Comparison of ENCODE assay signal across 10 cellular contexts in genomic region chr10:116809528-116810500, GRCh38. TPM values are rescaled to one million over a fixed set of nuclear protein-coding genes. Genes with fewer than 3 reads are reported as not detected.
DNase-seq lines count a peak whose midpoint lies in the region; ATAC-seq and TF ChIP-seq lines count a peak whose summit lies in the region.
"Had no signal": no experiment of that assay in that cellular context is flagged by ENCODE, and none has a peak within 500 bp of the region (broad histone marks: within the 10 kb centered on the region; RNA-seq: fewer than 3 reads in every experiment).

No MANE protein-coding gene starts in this region.

- H2AFZ ChIP-seq in H9 (ENCODE audit: low read length), result no peak overlapping the region

- no peak overlapping the region for H3K4ac ChIP-seq in H9 (ENCODE audit: low read depth, low read length)

- 0 out of 2 replicates have a peak overlapping the region, but pooled peaks have one; percentile 57 for H3K14ac ChIP-seq in H9 (ENCODE audit: insufficient read depth, low read length)

- H3K9me3 Mint-ChIP-seq in H9, result no peaks in the 10 kb centered on the region
- H3K9me3 Mint-ChIP-seq: activated CD4-positive, alpha-beta memory T cell treated with anti-CD3 and anti-CD28 coated beads for 36 hours had no signal

- peak; percentile 24 for DNase-seq in AG08396 (ENCODE audit: low spot score)
- DNase-seq in H9, result peak; percentile 73
- DNase-seq in SW480 (ENCODE audit: low spot score), result peak; percentile 44
- peak; percentile 76 for DNase-seq in islet precursor cell
- DNase-seq in GM20000 (ENCODE audit: low spot score), result no peak
- no peak for DNase-seq in dermis blood vessel endothelial cell
- DNase-seq: activated CD4-positive, alpha-beta memory T cell treated with anti-CD3 and anti-CD28 coated beads for 36 hours; GDM1 had no signal

- no peak overlapping the region for H3K9ac ChIP-seq in H9 (ENCODE audit: extremely low read depth, insufficient read length, low read length)

- H4K20me1 ChIP-seq in H9 (ENCODE audit: control insufficient read depth, insufficient read depth, insufficient read length), result no peaks in the 10 kb centered on the region

- H2BK20ac ChIP-seq in H9 (ENCODE audit: low read depth, low read length, poor library complexity, severe bottlenecking), result no peak overlapping the region

- no peak overlapping the region; a peak in 1 of 7 replicates for H3K27ac Mint-ChIP-seq in H9
- H3K27ac Mint-ChIP-seq: activated CD4-positive, alpha-beta memory T cell treated with anti-CD3 and anti-CD28 coated beads for 36 hours had no signal

- no peak overlapping the region for H3K27ac ChIP-seq in H9 (ENCODE audit: insufficient read length, low read depth, low read length)

- no CpG with 5 or more reads among the region's 29 CpGs for WGBS in H9 (ENCODE audit: extremely low coverage, insufficient read length, low lambda C conversion rate)

- no peaks in the 10 kb centered on the region; the same call in 1 of the 2 replicates for H3K27me3 ChIP-seq in H9 (ENCODE audit: insufficient read depth, low read length)

- no peak overlapping the region for H2BK120ac ChIP-seq in H9 (ENCODE audit: low read depth, low read length, poor library complexity, severe bottlenecking)

- no peak overlapping the region for H3T11ph ChIP-seq in H9 (ENCODE audit: low read length)

- H3K36me3 Mint-ChIP-seq in H9 (ENCODE audit: insufficient read depth in 1 of 3, low read depth in 3 of 3), result peaks cover 0 to 3% (median 0%) of the 10 kb centered on the region in 3 experiments; a peak in 2 of 7 replicates
- H3K36me3 Mint-ChIP-seq: activated CD4-positive, alpha-beta memory T cell treated with anti-CD3 and anti-CD28 coated beads for 36 hours had no signal

- H3K4me1 Mint-ChIP-seq in H9, result peaks cover 14 to 25% of the 10 kb centered on the region in 2 experiments

- H3K4me3 Mint-ChIP-seq in H9, result no peak overlapping the region; a peak in 1 of 5 replicates
- H3K4me3 Mint-ChIP-seq: activated CD4-positive, alpha-beta memory T cell treated with anti-CD3 and anti-CD28 coated beads for 36 hours had no signal

- no peak overlapping the region for H2BK12ac ChIP-seq in H9 (ENCODE audit: insufficient read length, low read depth, low read length)

- H3K4me1 ChIP-seq in H9 (ENCODE audit: insufficient read depth, low read length), result 0 out of 2 replicates have a peak, but pooled peaks cover 2% of the 10 kb centered on the region

- no peak overlapping the region for H4K5ac ChIP-seq in H9 (ENCODE audit: insufficient read length, low read depth, low read length)

- no peak overlapping the region for H4K8ac ChIP-seq in H9 (replicated peaks; ENCODE audit: insufficient read length, low read depth, low read length)

- H3K4me2 ChIP-seq in H9 (ENCODE audit: insufficient read depth, insufficient read length, low read length), result no peak overlapping the region

- no peak for ATAC-seq in GM21390 (IDR thresholded peaks at IDR 0.05; ENCODE audit: unreplicated experiment)
- no peak for ATAC-seq in HG02870 (IDR thresholded peaks at IDR 0.05; ENCODE audit: unreplicated experiment)

- no peak overlapping the region for H2BK5ac ChIP-seq in H9 (ENCODE audit: insufficient read length, low read length)

- H3K27me3 Mint-ChIP-seq in H9 (ENCODE audit: low read depth), result peaks cover 45% of the 10 kb centered on the region

- H3K56ac ChIP-seq in H9 (ENCODE audit: insufficient read length, low read depth, low read length), result no peak overlapping the region

- H3K9me3 ChIP-seq in H9 (ENCODE audit: control insufficient read depth, low read depth, low read length), result no peaks in the 10 kb centered on the region

- H3K18ac ChIP-seq in H9 (ENCODE audit: insufficient read length, low read depth, low read length), result no peak overlapping the region

- H2BK15ac ChIP-seq in H9 (ENCODE audit: low read depth, low read length), result no peak overlapping the region

- no peak overlapping the region for H4K91ac ChIP-seq in H9 (ENCODE audit: insufficient read length, low read depth, low read length)

- TF ChIP-seq CTCF in H9 (conservative IDR thresholded peaks at IDR 0.05), result peak; percentile 83
- TF ChIP-seq CTCF in GM20000 (IDR thresholded peaks at IDR 0.05; ENCODE audit: extremely low read depth, missing control alignments), result no peak

- H3K79me2 ChIP-seq in H9 (ENCODE audit: insufficient read depth, low read length), result no peaks in the 10 kb centered on the region

- H3K79me1 ChIP-seq in H9 (ENCODE audit: insufficient read depth, low read depth, low read length, poor library complexity, severe bottlenecking), result no peaks in the 10 kb centered on the region

- H3K23me2 ChIP-seq in H9 (ENCODE audit: insufficient read length, low read depth, low read length, poor library complexity, severe bottlenecking), result no peaks in the 10 kb centered on the region

- no peak overlapping the region for H3K23ac ChIP-seq in H9 (ENCODE audit: insufficient read length, low read depth, low read length)

- H2AK5ac ChIP-seq in H9 (ENCODE audit: insufficient read length, low read length), result no peak overlapping the region

RNA-seq across cellular contexts. Expression of gene ENO4, which starts 39.5 kb away (rescaled TPM):
- total RNA-seq in H9 (2021) (0.18 and 0.26 TPM in 2 replicates), dermis blood vessel endothelial cell (not detected in 2 replicates)
- total RNA-seq: activated CD4-positive, alpha-beta memory T cell treated with anti-CD3 and anti-CD28 coated beads for 36 hours had no signal

Comparison
In these comparisons a context has a peak if more than half of its experiments do, and no peak if none do; other contexts are left out.
1. DNase-seq: peak in AG08396 (single experiment), H9 (single experiment), SW480 (single experiment) and islet precursor cell (single experiment); none in GM20000 (single experiment) and dermis blood vessel endothelial cell (single experiment).